In genomic region chr1:7680791-7681165, GRCh38 we compare ENCODE assay signal across 8 cellular contexts.
DNase-seq lines count a peak whose midpoint lies in the region; ATAC-seq and TF ChIP-seq lines count a peak whose summit lies in the region.

No MANE protein-coding gene starts in this region.

- H3K27ac Mint-ChIP-seq in CD4-positive, alpha-beta T cell, result no peak overlapping the region
- H3K27ac Mint-ChIP-seq in central memory CD8-positive, alpha-beta T cell (ENCODE audit: low read depth), result no peak overlapping the region

- no peaks in the 10 kb centered on the region for H3K36me3 Mint-ChIP-seq in CD4-positive, alpha-beta T cell (ENCODE audit: low read depth)
- no peaks in the 10 kb centered on the region for H3K36me3 Mint-ChIP-seq in central memory CD8-positive, alpha-beta T cell (ENCODE audit: insufficient read depth)

- TF ChIP-seq POLR2A in testis (IDR thresholded peaks at IDR 0.05), result no peak

- no peaks in the 10 kb centered on the region for H3K4me1 Mint-ChIP-seq in CD4-positive, alpha-beta T cell (ENCODE audit: low read depth)
- H3K4me1 Mint-ChIP-seq in central memory CD8-positive, alpha-beta T cell, result no peaks in the 10 kb centered on the region

- peak; percentile 48 for ATAC-seq in CD4-positive, alpha-beta T cell (ENCODE audit: poor library complexity)
- ATAC-seq in central memory CD8-positive, alpha-beta T cell (replicated peaks; ENCODE audit: extremely low read depth, poor library complexity, severe bottlenecking), result no peak
- ATAC-seq in GM18498 (IDR thresholded peaks at IDR 0.05; ENCODE audit: unreplicated experiment) (no peak), GM18517 (IDR thresholded peaks at IDR 0.05; ENCODE audit: unreplicated experiment) (no peak), HG03442 (IDR thresholded peaks at IDR 0.05; ENCODE audit: unreplicated experiment) (no peak)

- TF ChIP-seq CTCF in CD4-positive, alpha-beta T cell (IDR thresholded peaks at IDR 0.05), result no peak
- TF ChIP-seq CTCF in liver (IDR thresholded peaks at IDR 0.05; ENCODE audit: low read depth, low read length, missing input control) (no peak), testis (IDR thresholded peaks at IDR 0.05) (no peak)

- peaks cover 6% of the 10 kb centered on the region for H3K27me3 ChIP-seq in CD4-positive, alpha-beta T cell (ENCODE audit: control insufficient read depth, insufficient read depth, low read length)
- no peaks in the 10 kb centered on the region for H3K27me3 ChIP-seq in liver (ENCODE audit: control insufficient read depth in 4 of 4, insufficient read depth in 4 of 4, low read length in 3 of 4)
- H3K27me3 ChIP-seq in testis, result no peaks in the 10 kb centered on the region

- no peaks in the 10 kb centered on the region for H3K9me3 ChIP-seq in CD4-positive, alpha-beta T cell (ENCODE audit: control insufficient read depth, low read length)
- H3K9me3 ChIP-seq in liver (ENCODE audit: control insufficient read depth in 4 of 4, low read length in 3 of 4) (no peaks in the 10 kb centered on the region), testis (no peaks in the 10 kb centered on the region)

- 6% methylated on average over 37 of the region's 37 CpGs for WGBS in liver
- 1 to 2% methylated on average over 13 to 37 of the region's 37 CpGs for WGBS in testis, 2 donors

- H3K27ac ChIP-seq in CD4-positive, alpha-beta T cell (ENCODE audit: low read depth, low read length), result no peak overlapping the region
- H3K27ac ChIP-seq in liver (ENCODE audit: low read depth in 1 of 2, low read length in 2 of 2), result no peak overlapping the region
- H3K27ac ChIP-seq in testis, result peak overlapping the region; percentile 42 to 64

- peaks cover 2 to 15% (median 3%) of the 10 kb centered on the region in 4 donors for H3K4me1 ChIP-seq in liver (ENCODE audit: control insufficient read depth in 4 of 4, insufficient read depth in 4 of 4, low read length in 3 of 4)
- H3K4me1 ChIP-seq in testis, result peaks cover 8% of the 10 kb centered on the region

- no peaks in the 10 kb centered on the region for H3K36me3 ChIP-seq in liver (ENCODE audit: control insufficient read depth in 4 of 4, insufficient read depth in 3 of 4, low read depth in 1 of 4, low read length in 3 of 4)
- no peaks in the 10 kb centered on the region for H3K36me3 ChIP-seq in testis (ENCODE audit: low read depth, missing control alignments)

- peak overlapping the region; percentile 82 for H3K4me3 Mint-ChIP-seq in CD4-positive, alpha-beta T cell
- peak overlapping the region; percentile 65 for H3K4me3 Mint-ChIP-seq in central memory CD8-positive, alpha-beta T cell

- no peak for TF ChIP-seq RAD21 in liver (IDR thresholded peaks at IDR 0.05)

- H3K9me3 Mint-ChIP-seq in CD4-positive, alpha-beta T cell, result no peaks in the 10 kb centered on the region
- H3K9me3 Mint-ChIP-seq in central memory CD8-positive, alpha-beta T cell, result no peaks in the 10 kb centered on the region

- peak overlapping the region in 2 of 3 donors; percentile 56 to 75 for H3K4me3 ChIP-seq in liver (ENCODE audit: low read depth in 1 of 3, low read length in 3 of 3)
- peak overlapping the region; percentile 71 to 76 for H3K4me3 ChIP-seq in testis

- intact Hi-C loops in CD4-positive, alpha-beta T cell (cut with DNase I, micrococcal nuclease), result no loop called here
- intact Hi-C loops in testis (cut with DNase I; ENCODE audit: low total_unique reads), result no loop called here

- no peaks in the 10 kb centered on the region for H3K27me3 Mint-ChIP-seq in CD4-positive, alpha-beta T cell
- peaks cover 16% of the 10 kb centered on the region for H3K27me3 Mint-ChIP-seq in central memory CD8-positive, alpha-beta T cell

- DNase-seq in CD4-positive, alpha-beta T cell, result peak in 3 of 10 experiments; percentile 5 to 18 (median 6)
- DNase-seq in NCI-H146 treated with DMSO at 0.1 percent for 48 hours (lab: John Stamatoyannopoulos, UW; ENCODE audit: unreplicated experiment), result peak; percentile 5
- DNase-seq in central memory CD8-positive, alpha-beta T cell (ENCODE audit: low spot score in 2 of 2), result no peak
- DNase-seq in testis, result peak; percentile 59

- POLR2A ChIA-PET in CD4-positive, alpha-beta T cell (lab: Charles Lee), result interaction anchor here (1.0 to 3.0 kb wide), 4 partner anchors 17 to 71 kb away, joined by 3 to 22 read pairs (median 6); no protein-coding TSS in a partner anchor

- CTCF ChIA-PET in CD4-positive, alpha-beta T cell (lab: Charles Lee), result interaction anchor here (0.7 kb wide), 1 partner anchor 12 kb away, joined by 4 read pairs; no protein-coding TSS in a partner anchor

- H3K9ac ChIP-seq in liver (ENCODE audit: low read depth in 1 of 2, low read length in 2 of 2), result no peak overlapping the region

TF ChIP-seq in liver, 16 proteins besides CTCF, POLR2A, EP300 and RAD21:
- TF ChIP-seq MAX (IDR thresholded peaks at IDR 0.05) (no peak), NR2F2 (IDR thresholded peaks at IDR 0.05) (no peak), RXRA (IDR thresholded peaks at IDR 0.05) (no peak), TAF1 (conservative IDR thresholded peaks at IDR 0.05) (no peak), FOXA1 (IDR thresholded peaks at IDR 0.05) (no peak), JUND (IDR thresholded peaks at IDR 0.05) (no peak), HNF4G (IDR thresholded peaks at IDR 0.05) (no peak)

Comparison
In these comparisons a context has a peak if more than half of its experiments do, and no peak if none do; other contexts are left out.
1. DNase-seq: peak in NCI-H146 treated with DMSO at 0.1 percent for 48 hours (single experiment) and testis (single experiment); none in central memory CD8-positive, alpha-beta T cell (0 of 2).
2. H3K27ac ChIP-seq: peak in testis (2 of 2); none in CD4-positive, alpha-beta T cell (single experiment) and liver (0 of 2).